In the genomic region with DNA sequence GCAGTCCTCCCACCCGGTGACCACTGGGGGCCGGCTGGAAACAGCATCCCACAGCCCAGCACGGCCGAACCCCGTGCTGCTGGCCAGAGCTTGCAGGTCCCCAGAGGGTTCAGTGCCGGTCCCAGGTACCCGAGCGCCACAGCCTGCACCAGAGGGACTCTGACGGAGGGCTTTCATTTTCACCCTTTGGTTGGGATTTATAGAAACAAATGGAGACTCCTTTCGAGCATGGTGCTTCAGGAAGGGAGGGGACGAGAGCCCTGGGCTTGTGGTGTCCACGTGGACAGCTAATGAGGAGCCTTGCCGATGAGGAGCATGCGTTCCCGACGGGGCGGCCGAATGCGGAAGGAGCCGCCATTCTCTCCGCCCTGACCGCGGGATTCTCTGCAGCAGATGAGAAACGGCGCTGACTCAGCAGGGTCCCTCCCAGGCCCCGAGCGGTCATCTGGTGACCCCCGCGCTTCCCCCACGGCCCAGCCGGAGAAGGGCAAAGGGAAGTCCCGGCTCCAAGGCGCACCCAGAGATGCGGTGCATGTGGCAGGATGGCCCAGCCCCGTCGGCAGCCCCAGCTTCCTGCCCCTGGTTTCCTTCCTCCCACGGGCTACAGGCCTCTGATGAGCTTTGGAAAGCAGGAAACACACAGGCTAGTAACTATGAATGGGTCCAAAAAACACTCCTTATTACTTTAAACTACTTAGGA, we compare ENCODE assay signal across 8 cellular contexts.
DNase-seq lines count a peak whose midpoint lies in the region; ATAC-seq and TF ChIP-seq lines count a peak whose summit lies in the region.

No MANE protein-coding gene starts in this region.

- no peak for ATAC-seq in HG03045 (IDR thresholded peaks at IDR 0.05; ENCODE audit: unreplicated experiment)
- no peak for ATAC-seq in HG02840 (IDR thresholded peaks at IDR 0.05; ENCODE audit: low FRiP score, unreplicated experiment)

- peaks cover 8% of the 10 kb centered on the region for H3K36me3 ChIP-seq in brain microvascular endothelial cell (replicated peaks)

- peak overlapping the region; percentile 66 for H3K4me3 ChIP-seq in GM12875 (ENCODE audit: low read depth, low read length)
- peak overlapping the region; percentile 44 for H3K4me3 ChIP-seq in brain microvascular endothelial cell (ENCODE audit: low read depth, low read length)

- in situ Hi-C loops in brain microvascular endothelial cell (cut with HindIII; ENCODE audit: low pct_ligation_motif_present, low sequenced_read_pairs): no loop called here

- no peaks in the 10 kb centered on the region for H3K27me3 ChIP-seq in brain microvascular endothelial cell (replicated peaks)

- TF ChIP-seq CTCF in GM12875 (IDR thresholded peaks at IDR 0.05; ENCODE audit: borderline replicate concordance, insufficient read depth, low read depth, low read length) (no peak), brain microvascular endothelial cell (IDR thresholded peaks at IDR 0.05; ENCODE audit: low read depth, low read length, missing control alignments) (peak; percentile 29)

- peak overlapping the region; percentile 55 for H3K27ac ChIP-seq in brain microvascular endothelial cell

- DNase-seq in UCSD-AML1 (lab: John Stamatoyannopoulos, UW; ENCODE audit: unreplicated experiment) (peak; percentile 93), brain microvascular endothelial cell (peak; percentile 27), medulla oblongata (ENCODE audit: extremely low spot score) (peak; percentile 71), OCI-M1 (lab: John Stamatoyannopoulos, UW) (no peak)
- peak; percentile 22 for DNase-seq in stimulated activated CD8-positive, alpha-beta memory T cell treated with anti-CD3 and anti-CD28 coated beads, Interleukin-7, amount 100 ng/mL, for 24 hours (ENCODE audit: low read depth)
